In genomic region chr3:77380141-77380540, GRCh38 we compare ENCODE assay signal across 22 cellular contexts.
"Had no signal": no experiment of that assay in that cellular context is flagged by ENCODE, and none has a peak within 500 bp of the region (broad histone marks: within the 10 kb centered on the region; RNA-seq: fewer than 3 reads in every experiment).

No MANE protein-coding gene starts in this region.

- H3K4me1 ChIP-seq: lower lobe of right lung, pancreas, stomach, thyroid gland had no signal

- H3K36me3 ChIP-seq: lower lobe of right lung, neutrophil, pancreas, stomach, thyroid gland had no signal

- H3K36me3 Mint-ChIP-seq: immature natural killer cell; naive thymus-derived CD8-positive, alpha-beta T cell had no signal

- H3K9me3 Mint-ChIP-seq: type B pancreatic cell had no signal

- H3K4me3 ChIP-seq: dorsolateral prefrontal cortex, lower lobe of right lung, pancreas, smooth muscle cell, stomach, thyroid gland had no signal

- H3K27ac ChIP-seq: dorsolateral prefrontal cortex, lower lobe of right lung, neutrophil, pancreas, stomach, thyroid gland had no signal

- H3K4me3 Mint-ChIP-seq: immature natural killer cell; naive thymus-derived CD8-positive, alpha-beta T cell; type B pancreatic cell had no signal

- H3K27ac Mint-ChIP-seq: immature natural killer cell; naive thymus-derived CD8-positive, alpha-beta T cell; type B pancreatic cell had no signal

- FAIRE-seq: colon, pancreas had no signal

- H3K9me3 ChIP-seq: lower lobe of right lung, neutrophil, pancreas, stomach, thyroid gland had no signal

- H3K27me3 Mint-ChIP-seq: naive thymus-derived CD8-positive, alpha-beta T cell; type B pancreatic cell had no signal

- H3K4me1 Mint-ChIP-seq: immature natural killer cell; naive thymus-derived CD8-positive, alpha-beta T cell had no signal

- DNase-seq: dorsolateral prefrontal cortex; effector CD4-positive, alpha-beta T cell; foreskin melanocyte; hypothalamus; immature natural killer cell; islet precursor cell; left ventricle myocardium superior; lower lobe of right lung; naive thymus-derived CD8-positive, alpha-beta T cell; pancreas; stimulated activated CD4-positive, alpha-beta T cell treated with anti-CD3 and anti-CD28 coated beads, Interleukin-12 subunit alpha, Interleukin-12 subunit beta, amount 100 ng/mL, for 4 hours; stimulated activated CD4-positive, alpha-beta T cell treated with anti-CD3 and anti-CD28 coated beads, Interleukin-1b, Interleukin-23, amount 100 ng/mL, for 48 hours; stimulated activated CD4-positive, alpha-beta T cell treated with anti-CD3 and anti-CD28 coated beads, Interleukin-4, amount 100 ng/mL, for 1 hour; stimulated activated CD8-positive, alpha-beta memory T cell treated with anti-CD3 and anti-CD28 coated beads, Interleukin-4, amount 100 ng/mL, for 48 hours; stimulated activated naive CD4-positive, alpha-beta T cell treated with Interleukin-2 at 50 U/mL for 16 hours; stomach; thyroid gland had no signal

- ATAC-seq: left ventricle myocardium superior; lower lobe of right lung; naive thymus-derived CD8-positive, alpha-beta T cell; pancreas; sciatic nerve had no signal
